Comparison of ENCODE assay signal across 23 cellular contexts in genomic region chr1:25513666-25514065, GRCh38.
"Had no signal": no experiment of that assay in that cellular context is flagged by ENCODE, and none has a peak within 500 bp of the region (broad histone marks: within the 10 kb centered on the region; RNA-seq: fewer than 3 reads in every experiment).

No MANE protein-coding gene starts in this region.

- H3K27me3 ChIP-seq: dorsolateral prefrontal cortex, esophagus squamous epithelium, gastroesophageal sphincter, neutrophil, stomach, uterus had no signal

- H3K4me3 ChIP-seq: dorsolateral prefrontal cortex, esophagus squamous epithelium, gastroesophageal sphincter, lung, stomach, uterus had no signal

- H3K27ac ChIP-seq: dorsolateral prefrontal cortex, epithelial cell of prostate, esophagus squamous epithelium, gastroesophageal sphincter, neutrophil, stomach, uterus had no signal

- ATAC-seq: gastroesophageal sphincter, left colon, left ventricle myocardium superior had no signal

- DNase-seq: cortex of kidney; effector memory CD4-positive, alpha-beta T cell; esophagus squamous epithelium; foreskin fibroblast; glutamatergic neuron; immature natural killer cell; left colon; left ventricle myocardium superior; mesenchymal stem cell; naive B cell; nephron progenitor cell; small intestine; stimulated activated CD4-positive, alpha-beta T cell treated with anti-CD3 and anti-CD28 coated beads, Interleukin-12 subunit alpha, Interleukin-12 subunit beta, amount 100 ng/mL, for 4 hours; stimulated activated naive CD4-positive, alpha-beta T cell; stomach; substantia nigra; uterus had no signal

- H3K4me1 ChIP-seq: esophagus squamous epithelium, gastroesophageal sphincter, stomach, uterus had no signal

- FAIRE-seq: endometrium, small intestine had no signal

- H3K36me3 ChIP-seq: esophagus squamous epithelium, gastroesophageal sphincter, neutrophil, stomach, uterus had no signal

- H3K9me3 ChIP-seq: esophagus squamous epithelium, neutrophil, stomach, uterus had no signal
